In genomic region chr10:70355234-70356021, GRCh38 we compare ENCODE assay signal across 8 cellular contexts. TPM values are rescaled to one million over a fixed set of nuclear protein-coding genes. Genes with fewer than 3 reads are reported as not detected.
DNase-seq lines count a peak whose midpoint lies in the region; ATAC-seq and TF ChIP-seq lines count a peak whose summit lies in the region.

No MANE protein-coding gene starts in this region.

- H3K9me3 ChIP-seq in upper lobe of right lung, result no peaks in the 10 kb centered on the region

- H3K27ac ChIP-seq in upper lobe of right lung, result peak overlapping the region; percentile 55

- peak overlapping the region; percentile 15 for H3K4me3 ChIP-seq in upper lobe of right lung

- H3K9me3 Mint-ChIP-seq in activated naive CD8-positive, alpha-beta T cell treated with anti-CD3 and anti-CD28 coated beads, Interleukin-2, amount 50 U/mL, for 24 hours, result no peaks in the 10 kb centered on the region

- H3K4me1 Mint-ChIP-seq in activated naive CD8-positive, alpha-beta T cell treated with anti-CD3 and anti-CD28 coated beads, Interleukin-2, amount 50 U/mL, for 24 hours, result peaks cover 29% of the 10 kb centered on the region

- TF ChIP-seq CTCF in GM10248 (IDR thresholded peaks at IDR 0.05; ENCODE audit: control extremely low read depth, extremely low read depth, low read depth, missing control alignments) (no peak), upper lobe of right lung (IDR thresholded peaks at IDR 0.05) (no peak)

- POLR2A ChIA-PET in GM10248 (lab: Yijun Ruan, JAX), result interaction anchor here (1.0 kb wide), 1 partner anchor 134 kb away, joined by 3 read pairs; no protein-coding TSS in a partner anchor

- ATAC-seq in GM19463 (IDR thresholded peaks at IDR 0.05; ENCODE audit: unreplicated experiment), result peak; percentile 59
- ATAC-seq in HG03460 (IDR thresholded peaks at IDR 0.05; ENCODE audit: unreplicated experiment), result peak; percentile 57
- peak; percentile 52 for ATAC-seq in activated naive CD8-positive, alpha-beta T cell treated with anti-CD3 and anti-CD28 coated beads, Interleukin-2, amount 50 U/mL, for 24 hours
- peak; percentile 74 for ATAC-seq in upper lobe of right lung

- H3K4me1 ChIP-seq in upper lobe of right lung, result peaks cover 25% of the 10 kb centered on the region

- intact Hi-C loops in upper lobe of right lung (cut with DNase I), result no loop called here

- DNase-seq in GM10248 (ENCODE audit: extremely low spot score) (peak; percentile 62), upper lobe of right lung (no peak), epidermal melanocyte (ENCODE audit: insufficient read length, low spot score) (no peak), NCI-H2227 (lab: John Stamatoyannopoulos, UW; ENCODE audit: unreplicated experiment) (no peak), NCI-H2171 (lab: John Stamatoyannopoulos, UW) (no peak)
- peak; percentile 42 for DNase-seq in activated naive CD8-positive, alpha-beta T cell treated with anti-CD3 and anti-CD28 coated beads, Interleukin-2, amount 50 U/mL, for 24 hours

- no peaks in the 10 kb centered on the region for H3K36me3 Mint-ChIP-seq in activated naive CD8-positive, alpha-beta T cell treated with anti-CD3 and anti-CD28 coated beads, Interleukin-2, amount 50 U/mL, for 24 hours (ENCODE audit: low read depth)

- H3K4me3 Mint-ChIP-seq in activated naive CD8-positive, alpha-beta T cell treated with anti-CD3 and anti-CD28 coated beads, Interleukin-2, amount 50 U/mL, for 24 hours, result peak overlapping the region; percentile 62

- no peaks in the 10 kb centered on the region for H3K36me3 ChIP-seq in upper lobe of right lung

- H3K27me3 ChIP-seq in upper lobe of right lung, result no peaks in the 10 kb centered on the region

- peak overlapping the region; percentile 71 for H3K27ac Mint-ChIP-seq in activated naive CD8-positive, alpha-beta T cell treated with anti-CD3 and anti-CD28 coated beads, Interleukin-2, amount 50 U/mL, for 24 hours

- no peaks in the 10 kb centered on the region for H3K27me3 Mint-ChIP-seq in activated naive CD8-positive, alpha-beta T cell treated with anti-CD3 and anti-CD28 coated beads, Interleukin-2, amount 50 U/mL, for 24 hours

- CTCF ChIA-PET in GM10248 (lab: Yijun Ruan, JAX), result interaction anchor here (1.0 to 5.9 kb wide), 14 partner anchors 9 to 211 kb away, joined by 3 to 84 read pairs (median 5); partner anchors contain the start of gene TYSND1

RNA-seq across cellular contexts. Expression of gene LRRC20, which starts 27.0 kb away (rescaled TPM):
- total RNA-seq in upper lobe of right lung, result 10.9 TPM

RNA-seq across cellular contexts. Expression of gene EIF4EBP2, which starts 48.5 kb away (rescaled TPM):
- total RNA-seq in upper lobe of right lung, result 79.3 TPM

Comparison
In these comparisons a context has a peak if more than half of its experiments do, and no peak if none do; other contexts are left out.
1. DNase-seq: peak in GM10248 (single experiment) and activated naive CD8-positive, alpha-beta T cell treated with anti-CD3 and anti-CD28 coated beads, Interleukin-2, amount 50 U/mL, for 24 hours (single experiment); none in upper lobe of right lung (single experiment), epidermal melanocyte (single experiment), NCI-H2227 (single experiment) and NCI-H2171 (single experiment).
2. Peak in every context shown above with its lines, with median percentiles within 50 percentile points of each other: ATAC-seq.